In genomic region chr6:98832282-98833100, GRCh38 we compare ENCODE assay signal across 9 cellular contexts. TPM values are rescaled to one million over a fixed set of nuclear protein-coding genes. Genes with fewer than 3 reads are reported as not detected.
DNase-seq lines count a peak whose midpoint lies in the region; TF ChIP-seq lines count a peak whose summit lies in the region.
"Had no signal": no experiment of that assay in that cellular context is flagged by ENCODE, and none has a peak within 500 bp of the region (broad histone marks: within the 10 kb centered on the region; RNA-seq: fewer than 3 reads in every experiment).

No MANE protein-coding gene starts in this region.

- H3K27ac ChIP-seq in adrenal gland (no peak overlapping the region), iPS DF 6.9 (ENCODE audit: low read length) (no peak overlapping the region)
- H3K27ac ChIP-seq: neutrophil had no signal

- no peak for TF ChIP-seq CTCF in BE2C (IDR thresholded peaks at IDR 0.05; ENCODE audit: low read depth, low read length)
- no peak for TF ChIP-seq CTCF in adrenal gland (IDR thresholded peaks at IDR 0.05)

- no peak for DNase-seq in BE2C
- DNase-seq in HCEC 1CT, result peak; percentile 76
- peak in 4 of 7 donors; percentile 41 to 60 (median 46) for DNase-seq in adrenal gland
- no peak for DNase-seq in iPS DF 6.9 (ENCODE audit: low read depth, low spot score)
- peak; percentile 26 for DNase-seq in skeletal muscle cell (ENCODE audit: low read depth)
- DNase-seq in NCI-H2107 (lab: John Stamatoyannopoulos, UW), result no peak
- DNase-seq in stimulated activated CD4-positive, alpha-beta T cell treated with anti-CD3 and anti-CD28 coated beads, Interleukin-4, amount 100 ng/mL, for 24 hours, result no peak
- DNase-seq in NCI-H1930 (lab: John Stamatoyannopoulos, UW), result no peak

- no peaks in the 10 kb centered on the region for H3K4me1 ChIP-seq in BE2C
- H3K4me1 ChIP-seq in adrenal gland (replicated peaks in 1 of 2), result peaks cover 17 to 38% of the 10 kb centered on the region in 2 donors
- peaks cover 7% of the 10 kb centered on the region for H3K4me1 ChIP-seq in iPS DF 6.9 (ENCODE audit: control insufficient read depth, insufficient read depth, low read length)

- no peak for TF ChIP-seq POLR2A in adrenal gland (IDR thresholded peaks at IDR 0.05)

- peak overlapping the region; percentile 63 for H3K4me3 ChIP-seq in BE2C (ENCODE audit: low read depth, low read length)
- peak overlapping the region in 1 of 4 donors; percentile 73 for H3K4me3 ChIP-seq in adrenal gland
- peak overlapping the region; percentile 17; the same call in 1 of the 2 replicates for H3K4me3 ChIP-seq in iPS DF 6.9 (ENCODE audit: low read length)
- H3K4me3 ChIP-seq in skeletal muscle cell (ENCODE audit: low read depth, low read length), result peak overlapping the region; percentile 46

- H3K9me3 ChIP-seq in BE2C, result no peaks in the 10 kb centered on the region
- H3K9me3 ChIP-seq in adrenal gland (replicated peaks in 1 of 3), result no peaks in the 10 kb centered on the region
- H3K9me3 ChIP-seq in iPS DF 6.9 (ENCODE audit: control insufficient read depth, insufficient read depth, low read length), result no peaks in the 10 kb centered on the region
- H3K9me3 ChIP-seq: neutrophil had no signal

- WGBS in adrenal gland, 4 donors, result 2 to 4% (median 3%) methylated on average over 22 to 61 of the region's 61 CpGs
- WGBS in iPS DF 6.9 (ENCODE audit: insufficient coverage, insufficient read length), result no CpG with 5 or more reads among the region's 61 CpGs

- H3K36me3 ChIP-seq in BE2C (no peaks in the 10 kb centered on the region), adrenal gland (replicated peaks in 1 of 2) (no peaks in the 10 kb centered on the region), iPS DF 6.9 (ENCODE audit: control insufficient read depth, insufficient read depth, low read length) (no peaks in the 10 kb centered on the region)
- H3K36me3 ChIP-seq: neutrophil had no signal

- H3K27me3 ChIP-seq in BE2C (peaks cover 91% of the 10 kb centered on the region), adrenal gland (peaks cover 70% of the 10 kb centered on the region), iPS DF 6.9 (ENCODE audit: control insufficient read depth, insufficient read depth, low read length) (peaks cover 74% of the 10 kb centered on the region)

- intact Hi-C loops in adrenal gland (cut with DNase I), result no loop called here

RNA-seq across cellular contexts. Expression of gene POU3F2, which starts 1.9 kb away (rescaled TPM):
- polyA plus RNA-seq in BE2C (2012; ENCODE audit: insufficient read depth, insufficient read length, low read depth), result 0.22 TPM
- total RNA-seq in adrenal gland, result under 1 TPM in 2 of 8 donors, not detected in 6; 0.07 to 0.11 TPM
- under 1 TPM in 2 of 3 donors, not detected in 1; 0.03 to 0.04 TPM for polyA plus RNA-seq in adrenal gland

Comparison
In these comparisons a context has a peak if more than half of its experiments do, and no peak if none do; other contexts are left out.
1. DNase-seq: peak in HCEC 1CT (single experiment), adrenal gland (4 of 7) and skeletal muscle cell (single experiment); none in BE2C (single experiment), iPS DF 6.9 (single experiment), NCI-H2107 (single experiment), stimulated activated CD4-positive, alpha-beta T cell treated with anti-CD3 and anti-CD28 coated beads, Interleukin-4, amount 100 ng/mL, for 24 hours (single experiment) and NCI-H1930 (0 of 2).